25 cellular contexts compared by ENCODE assay signal in the genomic region with DNA sequence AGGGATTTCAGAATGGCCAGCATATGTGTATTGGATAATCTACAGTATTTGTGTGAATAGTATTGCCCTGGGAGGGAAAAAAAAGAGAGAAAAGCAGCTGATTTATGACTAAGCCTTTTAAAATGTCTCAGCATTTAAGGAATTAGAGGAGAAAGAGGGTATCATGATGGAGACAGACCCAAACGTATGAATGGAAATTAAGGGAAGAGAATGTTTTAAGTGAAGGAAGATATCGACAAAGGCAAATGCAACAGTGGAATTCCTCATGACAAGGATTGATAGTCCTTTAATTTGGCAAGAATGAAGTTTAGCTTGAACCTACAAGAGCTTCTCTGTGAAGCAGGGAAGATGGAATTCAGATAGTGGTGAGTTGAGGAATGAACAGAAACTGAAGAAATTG.
"Had no signal": no experiment of that assay in that cellular context is flagged by ENCODE, and none has a peak within 500 bp of the region (broad histone marks: within the 10 kb centered on the region; RNA-seq: fewer than 3 reads in every experiment).

No MANE protein-coding gene starts in this region.

- H3K36me3 ChIP-seq: MG63, Peyer's patch, SJSA1 had no signal

- H3K4me2 ChIP-seq: SK-N-SH had no signal

- DNase-seq: Kasumi-1, MG63, NCI-H1048, NCI-H1092 treated with DMSO at 0.1 percent for 48 hours, NCI-H1105 treated with DMSO at 0.1 percent for 48 hours, NCI-H1417, NCI-H1436 treated with DMSO at 0.1 percent for 48 hours, NCI-H1694 treated with DMSO at 0.1 percent for 48 hours, NCI-H187 treated with DMSO at 0.1 percent for 48 hours, NCI-H2171 treated with DMSO at 0.1 percent for 48 hours, NCI-H2227 treated with DMSO at 0.1 percent for 48 hours, NCI-H345, NCI-H446, NCI-H510A treated with DMSO at 0.1 percent for 48 hours, NCI-H524 treated with DMSO at 0.1 percent for 48 hours, NCI-H526 treated with DMSO at 0.1 percent for 48 hours, NCI-H774, Peyer's patch, Right ventricle myocardium superior, RPMI8226, SHP77 treated with DMSO at 0.1 percent for 48 hours, SK-N-SH, SW 1271, T-helper 1 cell had no signal

- H3K4me1 ChIP-seq: Peyer's patch, SJSA1 had no signal

- H3K27me3 ChIP-seq: MG63, Peyer's patch had no signal

- H3K9me3 ChIP-seq: MG63, Peyer's patch, SK-N-SH had no signal

- H3K4me3 ChIP-seq: MG63, Peyer's patch, SJSA1 had no signal

- H3K27ac ChIP-seq: Peyer's patch, SJSA1 had no signal

- H3K9ac ChIP-seq: SK-N-SH had no signal
